In genomic region chr18:11950824-11951223, GRCh38 we compare ENCODE assay signal across 14 cellular contexts. TPM values are rescaled to one million over a fixed set of nuclear protein-coding genes. Genes with fewer than 3 reads are reported as not detected.
A peak's percentile ranks its signal among the peaks of the same experiment; 100 is the strongest.
DNase-seq lines count a peak whose midpoint lies in the region; ATAC-seq, FAIRE-seq and TF ChIP-seq lines count a peak whose summit lies in the region.
"Had no signal": no experiment of that assay in that cellular context is flagged by ENCODE, and none has a peak within 500 bp of the region (broad histone marks: within the 10 kb centered on the region; RNA-seq: fewer than 3 reads in every experiment).

No MANE protein-coding gene starts in this region.

- FAIRE-seq in pancreas (lab: Jason Lieb, UNC): no peak
- FAIRE-seq in RCC 7860 (lab: Jason Lieb, UNC): no peak
- FAIRE-seq: GM19239 had no signal

- no peaks in the 10 kb centered on the region for H3K36me3 ChIP-seq in pancreas

- TF ChIP-seq CTCF in pancreas (IDR thresholded peaks at IDR 0.05): no peak

- H3K4me3 ChIP-seq in pancreas: no peak overlapping the region
- H3K4me3 ChIP-seq: GM23248 had no signal

- intact Hi-C loops in pancreas (cut with DNase I): no loop called here

- H3K4me1 ChIP-seq in pancreas: peaks cover 33 to 44% (median 35%) of the 10 kb centered on the region in 3 donors

- peak overlapping the region; percentile 59 to 98 (median 95) for H3K27ac ChIP-seq in pancreas
- H3K27ac ChIP-seq: GM23248 had no signal

- H3K9me3 ChIP-seq in pancreas: no peaks in the 10 kb centered on the region

- ATAC-seq in pancreas: peak; percentile 36 to 60 (median 46)

- DNase-seq in DMS153 (lab: John Stamatoyannopoulos, UW): peak; percentile 55
- DNase-seq in NCI-H146 treated with DMSO at 0.1 percent for 48 hours (lab: John Stamatoyannopoulos, UW; ENCODE audit: unreplicated experiment): peak; percentile 59
- peak; percentile 16 for DNase-seq in NCI-H69 (lab: John Stamatoyannopoulos, UW)
- DNase-seq in pancreas: peak in 5 of 6 donors; percentile 55 to 80 (median 68)
- DNase-seq in central memory CD4-positive, alpha-beta T cell: no peak
- no peak for DNase-seq in RCC 7860 (ENCODE audit: low spot score)
- no peak for DNase-seq in stimulated activated CD4-positive, alpha-beta T cell treated with anti-CD3 and anti-CD28 coated beads, Interleukin-4, amount 100 ng/mL, for 24 hours
- DNase-seq: AML-193; GF-D8; GM23248; NCI-H1694 treated with DMSO at 0.1 percent for 48 hours; NCI-H226; NK-92 treated with Interleukin-12 subunit alpha and Interleukin-12 subunit beta, amount 100 ng/mL, for 24 hours had no signal

- 30 to 43% methylated on average over 5 of the region's 5 CpGs for WGBS in pancreas, 2 donors

- H3K27me3 ChIP-seq in pancreas: no peaks in the 10 kb centered on the region

RNA-seq across cellular contexts. Expression of gene IMPA2, which starts 30.5 kb away (rescaled TPM):
- total RNA-seq in pancreas: 100 to 1,000 TPM; 140 to 286 (median 208) TPM
- polyA plus RNA-seq in pancreas: 100 to 1,000 TPM in 1 of 2 donors, 10 to 100 TPM in 1; 93.5 to 130 TPM

RNA-seq across cellular contexts. Expression of gene MPPE1, which starts 42.7 kb away (rescaled TPM):
- total RNA-seq in pancreas: 10 to 100 TPM; 20.7 to 30.4 (median 24.8) TPM
- 10 to 100 TPM; 24.8 to 43.2 TPM for polyA plus RNA-seq in pancreas

Comparison
In these comparisons a context has a peak if more than half of its experiments do, and no peak if none do; other contexts are left out.
1. DNase-seq: peak in DMS153 (single experiment), NCI-H146 treated with DMSO at 0.1 percent for 48 hours (single experiment), NCI-H69 (single experiment) and pancreas (5 of 6); none in central memory CD4-positive, alpha-beta T cell (single experiment), RCC 7860 (single experiment) and stimulated activated CD4-positive, alpha-beta T cell treated with anti-CD3 and anti-CD28 coated beads, Interleukin-4, amount 100 ng/mL, for 24 hours (single experiment).